ENCODE assay signal across 8 cellular contexts in the genomic region with DNA sequence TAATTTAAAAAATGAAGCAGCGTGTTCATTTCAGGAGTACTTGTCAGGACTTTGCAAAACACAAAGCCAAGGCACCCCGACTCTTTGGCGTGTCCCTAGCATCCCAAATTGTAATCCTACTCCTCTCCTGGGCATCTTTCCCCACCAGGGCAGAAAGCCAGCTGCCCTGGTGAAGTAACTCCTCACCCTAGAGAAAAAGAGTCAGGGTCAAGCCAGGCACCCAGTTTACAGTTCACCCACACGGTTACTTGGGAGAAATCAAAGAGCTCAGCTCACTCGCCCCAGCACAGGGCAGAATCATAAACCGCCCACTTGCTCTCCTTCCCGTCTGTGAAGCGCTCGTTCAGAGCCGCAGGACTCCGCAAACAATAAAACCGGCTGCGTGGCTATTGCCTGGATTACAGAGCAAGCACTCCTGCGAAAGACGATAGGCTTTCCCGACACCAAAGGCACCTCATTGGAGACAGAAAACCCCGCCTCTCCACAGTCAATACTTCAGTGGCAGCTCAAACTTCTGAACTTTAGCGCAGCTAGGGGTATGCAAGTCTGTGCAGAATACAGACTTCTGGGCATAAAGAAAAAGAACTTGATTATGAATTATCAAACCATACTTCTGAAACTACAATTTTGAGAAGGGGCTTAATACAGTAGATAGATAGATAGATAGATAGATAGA.
DNase-seq lines count a peak whose midpoint lies in the region; ATAC-seq and TF ChIP-seq lines count a peak whose summit lies in the region.

No MANE protein-coding gene starts in this region.

- ATAC-seq in HG03108 (IDR thresholded peaks at IDR 0.05; ENCODE audit: unreplicated experiment) = no peak
- no peak for ATAC-seq in natural killer cell treated with Interleukin-12 subunit alpha and Interleukin-12 subunit beta and Interleukin-15 and Interleukin-18, amount 100 ng/mL, for 72 hours

- peak overlapping the region; percentile 59 for H3K4me3 ChIP-seq in fibroblast of pulmonary artery (replicated peaks; ENCODE audit: low read depth, low read length)

- H3K4me3 Mint-ChIP-seq in nephron progenitor cell = no peak overlapping the region
- no peak overlapping the region for H3K4me3 Mint-ChIP-seq in natural killer cell treated with Interleukin-12 subunit alpha and Interleukin-12 subunit beta and Interleukin-15 and Interleukin-18, amount 100 ng/mL, for 72 hours

- H3K27me3 Mint-ChIP-seq in nephron progenitor cell (ENCODE audit: low read depth, poor library complexity) = no peaks in the 10 kb centered on the region
- peaks cover 0 to 15% of the 10 kb centered on the region in 2 donors for H3K27me3 Mint-ChIP-seq in natural killer cell treated with Interleukin-12 subunit alpha and Interleukin-12 subunit beta and Interleukin-15 and Interleukin-18, amount 100 ng/mL, for 72 hours

- H3K9me3 Mint-ChIP-seq in nephron progenitor cell = no peaks in the 10 kb centered on the region
- H3K9me3 Mint-ChIP-seq in natural killer cell treated with Interleukin-12 subunit alpha and Interleukin-12 subunit beta and Interleukin-15 and Interleukin-18, amount 100 ng/mL, for 72 hours = no peaks in the 10 kb centered on the region

- peaks cover 23% of the 10 kb centered on the region for H3K4me1 Mint-ChIP-seq in nephron progenitor cell
- H3K4me1 Mint-ChIP-seq in natural killer cell treated with Interleukin-12 subunit alpha and Interleukin-12 subunit beta and Interleukin-15 and Interleukin-18, amount 100 ng/mL, for 72 hours (ENCODE audit: low read depth in 2 of 2) = no peaks in the 10 kb centered on the region

- H3K36me3 Mint-ChIP-seq in nephron progenitor cell (ENCODE audit: low read depth) = no peaks in the 10 kb centered on the region
- H3K36me3 Mint-ChIP-seq in natural killer cell treated with Interleukin-12 subunit alpha and Interleukin-12 subunit beta and Interleukin-15 and Interleukin-18, amount 100 ng/mL, for 72 hours = no peaks in the 10 kb centered on the region

- peak overlapping the region; percentile 11 for H3K27ac Mint-ChIP-seq in nephron progenitor cell
- H3K27ac Mint-ChIP-seq in natural killer cell treated with Interleukin-12 subunit alpha and Interleukin-12 subunit beta and Interleukin-15 and Interleukin-18, amount 100 ng/mL, for 72 hours = no peak overlapping the region

- peak; percentile 25 for DNase-seq in stimulated activated CD4-positive, alpha-beta T cell treated with anti-CD3 and anti-CD28 coated beads, Interleukin-15, amount 100 ng/mL, for 24 hours
- no peak for DNase-seq in stimulated activated CD4-positive, alpha-beta T cell treated with anti-CD3 and anti-CD28 coated beads, Interleukin-2, amount 100 ng/mL, for 48 hours
- peak; percentile 76 for DNase-seq in RPMI7951 (ENCODE audit: low read depth)
- peak; percentile 87 for DNase-seq in fibroblast of pulmonary artery (ENCODE audit: low read depth)
- DNase-seq in nephron progenitor cell = peak; percentile 76
- DNase-seq in natural killer cell treated with Interleukin-12 subunit alpha and Interleukin-12 subunit beta and Interleukin-15 and Interleukin-18, amount 100 ng/mL, for 72 hours (ENCODE audit: low spot score) = no peak
- DNase-seq in pons (ENCODE audit: low spot score) = no peak

- TF ChIP-seq CTCF in fibroblast of pulmonary artery (IDR thresholded peaks at IDR 0.05; ENCODE audit: low read length, missing control alignments) (no peak), nephron progenitor cell (IDR thresholded peaks at IDR 0.05) (no peak)

Comparison
In these comparisons a context has a peak if more than half of its experiments do, and no peak if none do; other contexts are left out.
1. DNase-seq: peak in stimulated activated CD4-positive, alpha-beta T cell treated with anti-CD3 and anti-CD28 coated beads, Interleukin-15, amount 100 ng/mL, for 24 hours (single experiment), RPMI7951 (single experiment), fibroblast of pulmonary artery (single experiment) and nephron progenitor cell (single experiment); none in stimulated activated CD4-positive, alpha-beta T cell treated with anti-CD3 and anti-CD28 coated beads, Interleukin-2, amount 100 ng/mL, for 48 hours (0 of 2), natural killer cell treated with Interleukin-12 subunit alpha and Interleukin-12 subunit beta and Interleukin-15 and Interleukin-18, amount 100 ng/mL, for 72 hours (single experiment) and pons (single experiment).